In the genomic region with DNA sequence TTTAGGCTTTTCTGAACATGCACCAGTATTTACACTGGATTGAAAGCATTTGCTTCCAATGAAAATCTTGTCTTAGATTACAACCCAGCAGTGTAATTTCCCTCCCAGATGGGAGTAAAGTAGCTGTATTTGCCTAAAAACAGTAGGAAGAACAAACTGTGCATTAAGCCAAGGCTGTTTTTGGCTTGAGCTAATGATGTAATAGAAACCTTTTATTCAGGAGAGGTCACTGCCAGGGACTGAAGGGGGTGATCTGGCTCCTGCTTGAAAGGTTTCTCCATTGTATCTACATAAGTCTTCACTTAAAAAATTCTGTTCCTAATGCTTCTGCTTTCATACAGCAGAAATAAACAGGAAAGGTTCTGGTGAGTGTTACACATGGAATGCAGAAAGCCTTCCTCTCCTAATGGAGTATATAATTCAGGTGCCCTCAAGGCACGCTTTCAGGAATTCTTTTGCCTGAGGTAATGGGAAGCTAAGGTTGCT, we compare ENCODE assay signal across 12 cellular contexts.
A peak's percentile ranks its signal among the peaks of the same experiment; 100 is the strongest.
DNase-seq lines count a peak whose midpoint lies in the region; ATAC-seq and TF ChIP-seq lines count a peak whose summit lies in the region.
"Had no signal": no experiment of that assay in that cellular context is flagged by ENCODE, and none has a peak within 500 bp of the region (broad histone marks: within the 10 kb centered on the region; RNA-seq: fewer than 3 reads in every experiment).

No MANE protein-coding gene starts in this region.

- CTCF ChIA-PET in Calu3 (lab: Charles Lee) = no interaction called here

- intact Hi-C loops in left ventricle myocardium inferior (cut with micrococcal nuclease) (no loop called here), cardiac septum (cut with DNase I) (no loop called here), Calu3 (cut with micrococcal nuclease; ENCODE audit: unreplicated experiment) (no loop called here)
- intact Hi-C loops in activated CD4-positive, alpha-beta T cell treated with anti-CD3 and anti-CD28 coated beads, Interleukin-2, amount 10 ng/mL, durations not matched to agents 24 days and 14 days (cut with micrococcal nuclease) = no loop called here

- DNase-seq in left ventricle myocardium inferior (no peak), cardiac septum (ENCODE audit: low spot score) (no peak), astrocyte of the hippocampus (ENCODE audit: low read depth, low spot score) (peak; percentile 59), kidney tubule cell (ENCODE audit: low spot score) (peak; percentile 68), GM19240 (ENCODE audit: insufficient read length, low spot score) (no peak), Calu3 (no peak)
- DNase-seq in activated CD4-positive, alpha-beta T cell treated with anti-CD3 and anti-CD28 coated beads, Interleukin-2, amount 10 ng/mL, durations not matched to agents 24 days and 14 days = no peak
- DNase-seq: activated CD8-positive, alpha-beta memory T cell treated with anti-CD3 and anti-CD28 coated beads, Interleukin-2, amount 10 ng/mL, durations not matched to agents 7 days and 5 days; activated naive CD8-positive, alpha-beta T cell treated with anti-CD3 and anti-CD28 coated beads, Interleukin-2, amount 10 ng/mL, durations not matched to agents 7 days and 5 days had no signal

- no peak for ATAC-seq in HG03039 (IDR thresholded peaks at IDR 0.05; ENCODE audit: unreplicated experiment)
- ATAC-seq: activated CD8-positive, alpha-beta memory T cell treated with anti-CD3 and anti-CD28 coated beads, Interleukin-2, amount 10 ng/mL, durations not matched to agents 7 days and 5 days; sciatic nerve had no signal

- no TSS peak for BruUV-seq in Calu3 (replicated peaks; lab: Mats Ljungman, UMichigan)

- H3K27ac ChIP-seq in left ventricle myocardium inferior (replicated peaks) = peak overlapping the region; percentile 8

- no peaks in the 10 kb centered on the region for H3K4me1 Mint-ChIP-seq in activated CD4-positive, alpha-beta T cell treated with anti-CD3 and anti-CD28 coated beads, Interleukin-2, amount 10 ng/mL, durations not matched to agents 24 days and 14 days
- no peaks in the 10 kb centered on the region for H3K4me1 Mint-ChIP-seq in Calu3 (ENCODE audit: low read depth, unreplicated experiment)
- H3K4me1 Mint-ChIP-seq: activated CD8-positive, alpha-beta memory T cell treated with anti-CD3 and anti-CD28 coated beads, Interleukin-2, amount 10 ng/mL, durations not matched to agents 7 days and 5 days; activated naive CD8-positive, alpha-beta T cell treated with anti-CD3 and anti-CD28 coated beads, Interleukin-2, amount 10 ng/mL, durations not matched to agents 7 days and 5 days had no signal

- H3K27me3 Mint-ChIP-seq in activated CD4-positive, alpha-beta T cell treated with anti-CD3 and anti-CD28 coated beads, Interleukin-2, amount 10 ng/mL, durations not matched to agents 24 days and 14 days = peaks cover 2% of the 10 kb centered on the region
- no peaks in the 10 kb centered on the region for H3K27me3 Mint-ChIP-seq in Calu3 (ENCODE audit: unreplicated experiment)
- H3K27me3 Mint-ChIP-seq: activated CD8-positive, alpha-beta memory T cell treated with anti-CD3 and anti-CD28 coated beads, Interleukin-2, amount 10 ng/mL, durations not matched to agents 7 days and 5 days had no signal

- no peak overlapping the region for H3K4me3 ChIP-seq in left ventricle myocardium inferior

- no peak overlapping the region for H3K4me3 Mint-ChIP-seq in activated CD4-positive, alpha-beta T cell treated with anti-CD3 and anti-CD28 coated beads, Interleukin-2, amount 10 ng/mL, durations not matched to agents 24 days and 14 days
- H3K4me3 Mint-ChIP-seq in Calu3 (ENCODE audit: low read depth, unreplicated experiment) = no peak overlapping the region
- H3K4me3 Mint-ChIP-seq: activated CD8-positive, alpha-beta memory T cell treated with anti-CD3 and anti-CD28 coated beads, Interleukin-2, amount 10 ng/mL, durations not matched to agents 7 days and 5 days; activated naive CD8-positive, alpha-beta T cell treated with anti-CD3 and anti-CD28 coated beads, Interleukin-2, amount 10 ng/mL, durations not matched to agents 7 days and 5 days; T-helper 2 cell treated with Interferon-gamma antibody and Interleukin-4, amounts not matched to agents 5 μg/mL and 100 μg/mL, for 36 hours had no signal

- peaks cover 45% of the 10 kb centered on the region for H3K4me1 ChIP-seq in left ventricle myocardium inferior

- H3K9me3 Mint-ChIP-seq in activated CD4-positive, alpha-beta T cell treated with anti-CD3 and anti-CD28 coated beads, Interleukin-2, amount 10 ng/mL, durations not matched to agents 24 days and 14 days = no peaks in the 10 kb centered on the region
- no peaks in the 10 kb centered on the region for H3K9me3 Mint-ChIP-seq in Calu3 (ENCODE audit: low read depth, unreplicated experiment)
- H3K9me3 Mint-ChIP-seq: activated naive CD8-positive, alpha-beta T cell treated with anti-CD3 and anti-CD28 coated beads, Interleukin-2, amount 10 ng/mL, durations not matched to agents 7 days and 5 days; T-helper 2 cell treated with Interferon-gamma antibody and Interleukin-4, amounts not matched to agents 5 μg/mL and 100 μg/mL, for 36 hours had no signal

- H3K36me3 ChIP-seq in left ventricle myocardium inferior = no peaks in the 10 kb centered on the region

- no peak overlapping the region for H3K27ac Mint-ChIP-seq in activated CD4-positive, alpha-beta T cell treated with anti-CD3 and anti-CD28 coated beads, Interleukin-2, amount 10 ng/mL, durations not matched to agents 24 days and 14 days
- H3K27ac Mint-ChIP-seq in Calu3 (ENCODE audit: unreplicated experiment) = no peak overlapping the region
- H3K27ac Mint-ChIP-seq: activated CD8-positive, alpha-beta memory T cell treated with anti-CD3 and anti-CD28 coated beads, Interleukin-2, amount 10 ng/mL, durations not matched to agents 7 days and 5 days; activated naive CD8-positive, alpha-beta T cell treated with anti-CD3 and anti-CD28 coated beads, Interleukin-2, amount 10 ng/mL, durations not matched to agents 7 days and 5 days; T-helper 2 cell treated with Interferon-gamma antibody and Interleukin-4, amounts not matched to agents 5 μg/mL and 100 μg/mL, for 36 hours had no signal

- H3K27me3 ChIP-seq in left ventricle myocardium inferior (ENCODE audit: low read depth) = no peaks in the 10 kb centered on the region

- H3K36me3 Mint-ChIP-seq in activated CD4-positive, alpha-beta T cell treated with anti-CD3 and anti-CD28 coated beads, Interleukin-2, amount 10 ng/mL, durations not matched to agents 24 days and 14 days (ENCODE audit: low read depth) = no peaks in the 10 kb centered on the region
- H3K36me3 Mint-ChIP-seq in Calu3 (ENCODE audit: insufficient read depth, unreplicated experiment) = no peaks in the 10 kb centered on the region
- H3K36me3 Mint-ChIP-seq: activated CD8-positive, alpha-beta memory T cell treated with anti-CD3 and anti-CD28 coated beads, Interleukin-2, amount 10 ng/mL, durations not matched to agents 7 days and 5 days; activated naive CD8-positive, alpha-beta T cell treated with anti-CD3 and anti-CD28 coated beads, Interleukin-2, amount 10 ng/mL, durations not matched to agents 7 days and 5 days had no signal

- no peaks in the 10 kb centered on the region for H3K9me3 ChIP-seq in left ventricle myocardium inferior (replicated peaks)

- TF ChIP-seq CTCF in left ventricle myocardium inferior (IDR thresholded peaks at IDR 0.05; ENCODE audit: borderline replicate concordance) (no peak), Calu3 (IDR thresholded peaks at IDR 0.05; ENCODE audit: unreplicated experiment) (no peak)

Comparison
In these comparisons a context has a peak if more than half of its experiments do, and no peak if none do; other contexts are left out.
1. DNase-seq: peak in astrocyte of the hippocampus (single experiment) and kidney tubule cell (single experiment); none in left ventricle myocardium inferior (single experiment), cardiac septum (single experiment), GM19240 (single experiment), activated CD4-positive, alpha-beta T cell treated with anti-CD3 and anti-CD28 coated beads, Interleukin-2, amount 10 ng/mL, durations not matched to agents 24 days and 14 days (single experiment) and Calu3 (single experiment).